Comparison of ENCODE assay signal across 9 cellular contexts in the genomic region with DNA sequence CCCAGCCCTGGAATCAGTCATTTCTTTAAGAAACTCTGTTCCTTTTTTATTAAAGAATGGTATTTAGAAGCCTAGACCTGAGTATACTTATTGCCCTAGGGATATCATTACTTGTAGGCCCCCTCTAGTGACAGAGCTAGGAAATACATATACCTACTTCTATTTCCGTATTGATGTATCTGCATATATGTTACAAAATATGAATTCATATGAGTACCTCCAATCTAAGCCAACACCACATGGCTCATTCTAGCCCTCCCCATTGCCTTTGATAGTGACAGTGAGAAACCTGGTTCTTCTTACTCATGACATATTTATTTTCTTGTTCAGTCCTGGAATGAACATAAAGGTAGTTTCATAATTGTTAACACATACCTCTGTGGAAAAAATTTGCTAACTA.
DNase-seq lines count a peak whose midpoint lies in the region; ATAC-seq, FAIRE-seq and TF ChIP-seq lines count a peak whose summit lies in the region.
"Had no signal": no experiment of that assay in that cellular context is flagged by ENCODE, and none has a peak within 500 bp of the region (broad histone marks: within the 10 kb centered on the region; RNA-seq: fewer than 3 reads in every experiment).

No MANE protein-coding gene starts in this region.

- H3K36me3 ChIP-seq in HEK293 (ENCODE audit: control insufficient read depth in 2 of 2, insufficient read depth in 1 of 2, low read length in 2 of 2) (no peaks in the 10 kb centered on the region), GM12878 (ENCODE audit: control insufficient read depth in 2 of 2, insufficient read depth in 2 of 2, low read length in 1 of 2) (no peaks in the 10 kb centered on the region), mesenchymal stem cell (ENCODE audit: control insufficient read depth in 1 of 2, insufficient read depth in 2 of 2, low read depth in 1 of 2, low read length in 2 of 2) (no peaks in the 10 kb centered on the region), ovary (no peaks in the 10 kb centered on the region)
- H3K36me3 ChIP-seq: BLaER1 had no signal

- no peak overlapping the region for H3K4ac ChIP-seq in mesenchymal stem cell (ENCODE audit: low read depth in 1 of 2, low read length in 2 of 2)

- no peak overlapping the region for H3K14ac ChIP-seq in mesenchymal stem cell (ENCODE audit: low read length in 2 of 2)

- POLR2A ChIA-PET in HEK293 (lab: Yijun Ruan, JAX), result interaction anchor here (0.5 kb wide), 1 partner anchor 1984 kb away, joined by 3 read pairs; no protein-coding TSS in a partner anchor
- POLR2A ChIA-PET in GM12878 (lab: Charles Lee), result no interaction called here

- no peak overlapping the region for H2AK5ac ChIP-seq in mesenchymal stem cell (ENCODE audit: low read length, severe bottlenecking)

- no peak overlapping the region for H2BK15ac ChIP-seq in mesenchymal stem cell (ENCODE audit: low read depth, poor library complexity, severe bottlenecking)

- peak; percentile 55 for TF ChIP-seq RAD21 in GM12878 (IDR thresholded peaks at IDR 0.05; ENCODE audit: insufficient read depth, low read depth, low read length)

- no peak overlapping the region for H2BK120ac ChIP-seq in mesenchymal stem cell (ENCODE audit: low read depth, low read length)

- H3K4me2 ChIP-seq in GM12878 (ENCODE audit: control insufficient read depth, insufficient read depth) (no peak overlapping the region), mesenchymal stem cell (ENCODE audit: low read length, poor library complexity, severe bottlenecking) (no peak overlapping the region)
- H3K4me2 ChIP-seq: BLaER1 had no signal

- H3K4me3 ChIP-seq in HEK293 (ENCODE audit: low read depth, low read length) (no peak overlapping the region), GM12878 (no peak overlapping the region), mesenchymal stem cell (ENCODE audit: insufficient read depth in 1 of 2, low read depth in 1 of 2, low read length in 2 of 2) (no peak overlapping the region), ovary (no peak overlapping the region)
- H3K4me3 ChIP-seq: BLaER1 had no signal

- intact Hi-C loops in GM12878 (cut with micrococcal nuclease; ENCODE audit: unreplicated experiment), result loop anchor here (1.0 kb wide), 1 partner anchor 255 kb away; no protein-coding TSS in a partner anchor
- intact Hi-C loops in ovary (cut with DNase I), result no loop called here

- CTCF ChIA-PET in HEK293 (lab: Yijun Ruan, JAX), result interaction anchor here (0.7 to 1.2 kb wide), 5 partner anchors 131 to 1098 kb away, joined by 3 to 7 read pairs (median 3); a partner anchor contains a TSS
- CTCF ChIA-PET in GM12878 (lab: Yijun Ruan, JAX), result interaction anchor here (0.9 to 1.0 kb wide), 5 partner anchors 10 to 255 kb away, joined by 3 to 9 read pairs (median 4); no protein-coding TSS in a partner anchor

- FAIRE-seq in GM12878 (lab: Jason Lieb, UNC), result peak; percentile 41

- 0% methylated on average over 1 of the region's 1 CpG for WGBS in GM12878 (ENCODE audit: insufficient coverage, insufficient replicate concordance, low lambda C conversion rate, missing lambda C conversion rate)
- WGBS in mesenchymal stem cell, result no CpG with 5 or more reads among the region's 1 CpG
- 69 to 77% (median 76%) methylated on average over 1 of the region's 1 CpG for WGBS in ovary, 3 donors

- no peak overlapping the region for H3K18ac ChIP-seq in mesenchymal stem cell (ENCODE audit: low read depth in 1 of 2, low read length in 2 of 2)

- TF ChIP-seq CTCF in HEK293 (tag by site-specific recombination; IDR thresholded peaks at IDR 0.05) (no peak), GM12878 (IDR thresholded peaks at IDR 0.05 in 2 of 3, conservative IDR thresholded peaks at IDR 0.05 in 1 of 3; ENCODE audit: control insufficient read depth in 2 of 3, extremely low read depth in 1 of 3, insufficient read depth in 1 of 3, low read depth in 3 of 3, low read length in 3 of 3) (peak; percentile 43 to 59 (median 49)), ovary (IDR thresholded peaks at IDR 0.05) (no peak)

- TF ChIP-seq EP300 in GM12878 (IDR thresholded peaks at IDR 0.05; ENCODE audit: borderline replicate concordance in 1 of 2, control insufficient read depth in 1 of 2, low read depth in 2 of 2, low read length in 2 of 2) (no peak), ovary (IDR thresholded peaks at IDR 0.05) (no peak)

- no peak overlapping the region for H4K8ac ChIP-seq in mesenchymal stem cell (ENCODE audit: low read length)

- DNase-seq in NCI-H1092 treated with DMSO at 0.1 percent for 48 hours (lab: John Stamatoyannopoulos, UW) (peak; percentile 1), NCI-H1092 (lab: John Stamatoyannopoulos, UW) (no peak), NCI-H82 treated with DMSO at 0.1 percent for 48 hours (lab: John Stamatoyannopoulos, UW; ENCODE audit: unreplicated experiment) (peak; percentile 45), GM12878 (ENCODE audit: low read depth, low spot score) (no peak), mesenchymal stem cell (peak; percentile 58), NCI-H1048 (lab: John Stamatoyannopoulos, UW) (no peak), ovary (no peak)

- H2AFZ ChIP-seq in GM12878 (ENCODE audit: control insufficient read depth, low read depth, low read length) (peak overlapping the region; percentile 61), mesenchymal stem cell (ENCODE audit: low read depth, low read length) (no peak overlapping the region)

- peak; percentile 92 for ATAC-seq in GM12878

- no peak overlapping the region for H4K91ac ChIP-seq in mesenchymal stem cell (ENCODE audit: low read length)

- H3K4me1 ChIP-seq in HEK293 (ENCODE audit: control insufficient read depth, insufficient read depth, low read length) (no peaks in the 10 kb centered on the region), GM12878 (ENCODE audit: control insufficient read depth, insufficient read depth, low read length) (no peaks in the 10 kb centered on the region), mesenchymal stem cell (ENCODE audit: control insufficient read depth, insufficient read depth, low read depth, low read length) (no peaks in the 10 kb centered on the region), ovary (ENCODE audit: insufficient read depth) (no peaks in the 10 kb centered on the region)

- SMC1A ChIA-PET in GM12878 (lab: Charles Lee; ENCODE audit: uncharacterized antibody, unreplicated experiment), result interaction anchor here (0.6 to 1.0 kb wide), 3 partner anchors 9 to 255 kb away, joined by 3 to 9 read pairs (median 4); no protein-coding TSS in a partner anchor

- BruUV-seq in GM12878 (replicated peaks; lab: Mats Ljungman, UMichigan), result no TSS peak

- H3K9ac ChIP-seq in GM12878 (ENCODE audit: control insufficient read depth, insufficient read depth, low read length) (no peak overlapping the region), mesenchymal stem cell (ENCODE audit: low read length) (no peak overlapping the region)
- H3K9ac ChIP-seq: BLaER1 had no signal

- H3K9me3 ChIP-seq in HEK293 (ENCODE audit: control insufficient read depth, insufficient read depth, low read depth, low read length) (no peaks in the 10 kb centered on the region), GM12878 (replicated peaks; ENCODE audit: control insufficient read depth, insufficient read depth, low read length) (no peaks in the 10 kb centered on the region), mesenchymal stem cell (ENCODE audit: control insufficient read depth, low read length) (no peaks in the 10 kb centered on the region), ovary (no peaks in the 10 kb centered on the region)
- H3K9me3 ChIP-seq: BLaER1 had no signal

- in situ Hi-C loops in GM12878 (cut with MboI), result no loop called here

- H3K27me3 ChIP-seq in GM12878 (replicated peaks in 1 of 2; ENCODE audit: control insufficient read depth in 2 of 2, insufficient read depth in 2 of 2, low read length in 1 of 2), result no peaks in the 10 kb centered on the region
- H3K27me3 ChIP-seq in mesenchymal stem cell (ENCODE audit: control insufficient read depth in 1 of 2, insufficient read depth in 1 of 2, low read length in 2 of 2), result no peaks in the 10 kb centered on the region
- H3K27me3 ChIP-seq in ovary, result no peaks in the 10 kb centered on the region
- H3K27me3 ChIP-seq: BLaER1 had no signal

- no peaks in the 10 kb centered on the region for H3K79me2 ChIP-seq in GM12878 (ENCODE audit: control insufficient read depth, insufficient read depth, low read length)

- no peak overlapping the region for H3K27ac ChIP-seq in HEK293 (ENCODE audit: extremely low read depth, low read depth, low read length)
- no peak overlapping the region for H3K27ac ChIP-seq in GM12878 (ENCODE audit: control insufficient read depth, insufficient read depth)
- no peak overlapping the region for H3K27ac ChIP-seq in mesenchymal stem cell (ENCODE audit: low read length, poor library complexity, severe bottlenecking)
- H3K27ac ChIP-seq in ovary, result no peak overlapping the region
- H3K27ac ChIP-seq: BLaER1 had no signal

- RAD21 ChIA-PET in GM12878 (lab: Charles Lee; ENCODE audit: unreplicated experiment), result interaction anchor here (1.0 kb wide), 2 partner anchors 96 to 255 kb away, joined by 9 to 14 read pairs; no protein-coding TSS in a partner anchor

- H3K23ac ChIP-seq in mesenchymal stem cell (ENCODE audit: low read length in 2 of 2), result no peak overlapping the region

- TF ChIP-seq POLR2A in GM12878 (IDR thresholded peaks at IDR 0.05; ENCODE audit: low read depth, low read length), result no peak
- no peak for TF ChIP-seq POLR2A in ovary (IDR thresholded peaks at IDR 0.05)

- no peaks in the 10 kb centered on the region for H4K20me1 ChIP-seq in GM12878 (ENCODE audit: control insufficient read depth, insufficient read depth)
- H4K20me1 ChIP-seq: BLaER1 had no signal

- no peak overlapping the region for H2BK12ac ChIP-seq in mesenchymal stem cell (ENCODE audit: low read length in 2 of 2)

- peaks cover 7% of the 10 kb centered on the region for H3K79me1 ChIP-seq in mesenchymal stem cell (replicated peaks; ENCODE audit: low read length, poor library complexity, severe bottlenecking)

- H2BK5ac ChIP-seq in mesenchymal stem cell (ENCODE audit: low read depth, low read length, poor library complexity, severe bottlenecking), result no peak overlapping the region

TF ChIP-seq in HEK293, 187 proteins besides CTCF, POLR2A, EP300 and RAD21 (continues in another document):
- no peak for TF ChIP-seq BCL11B (tag by site-specific recombination; IDR thresholded peaks at IDR 0.05; ENCODE audit: low read depth)
- peak; percentile 40 for TF ChIP-seq ZNF654 (tag by site-specific recombination; IDR thresholded peaks at IDR 0.05; ENCODE audit: low read depth)
- no peak for TF ChIP-seq ZNF529 (tag by site-specific recombination; IDR thresholded peaks at IDR 0.05; ENCODE audit: insufficient replicate concordance)
- no peak for TF ChIP-seq ZNF140 (tag by site-specific recombination; IDR thresholded peaks at IDR 0.05)
- TF ChIP-seq ZNF747 (tag by site-specific recombination; IDR thresholded peaks at IDR 0.05), result no peak

TF ChIP-seq in GM12878, 131 proteins besides CTCF, POLR2A, EP300 and RAD21 (continues in another document):
- TF ChIP-seq KAT2A (conservative IDR thresholded peaks at IDR 0.05; ENCODE audit: control insufficient read depth, low read depth, low read length) (no peak), TAF1 (IDR thresholded peaks at IDR 0.05; ENCODE audit: borderline replicate concordance, low read depth, low read length) (no peak), GABPA (IDR thresholded peaks at IDR 0.05; ENCODE audit: low read depth) (no peak), SP1 (IDR thresholded peaks at IDR 0.05; ENCODE audit: low read depth, low read length) (no peak), POLR2AphosphoS2 (IDR thresholded peaks at IDR 0.05; ENCODE audit: low read depth, low read length) (no peak)

Comparison
In these comparisons a context has a peak if more than half of its experiments do, and no peak if none do; other contexts are left out.
1. DNase-seq: peak in NCI-H1092 treated with DMSO at 0.1 percent for 48 hours (single experiment), NCI-H82 treated with DMSO at 0.1 percent for 48 hours (single experiment) and mesenchymal stem cell (single experiment); none in NCI-H1092 (single experiment), GM12878 (single experiment), NCI-H1048 (single experiment) and ovary (0 of 5).
2. CTCF ChIP-seq: peak in GM12878 (3 of 3); none in HEK293 (single experiment) and ovary (0 of 3).